In genomic region chr14:69332782-69333395, GRCh38 we compare ENCODE assay signal across 1 cellular context.
TF ChIP-seq lines count a peak whose summit lies in the region.

No MANE protein-coding gene starts in this region.

TF ChIP-seq in GM23338, 12 proteins besides CTCF, POLR2A, EP300 and RAD21:
- TF ChIP-seq ZNF462 (CRISPR knock-in tag; IDR thresholded peaks at IDR 0.05) (no peak), STAT1 (IDR thresholded peaks at IDR 0.05; ENCODE audit: unreplicated experiment) (no peak), EZH2 (IDR thresholded peaks at IDR 0.05; ENCODE audit: low read depth, unreplicated experiment) (no peak), ZNF114 (CRISPR knock-in tag; IDR thresholded peaks at IDR 0.05) (no peak), POLR2AphosphoS5 (IDR thresholded peaks at IDR 0.05; ENCODE audit: low read depth) (no peak), ETS1 (IDR thresholded peaks at IDR 0.05) (no peak), CREB1 (CRISPR knock-in tag; IDR thresholded peaks at IDR 0.05; ENCODE audit: low read depth) (no peak), EZH2phosphoT487 (IDR thresholded peaks at IDR 0.05; ENCODE audit: unreplicated experiment) (no peak), JUNB (IDR thresholded peaks at IDR 0.05; ENCODE audit: unreplicated experiment) (no peak), NANOG (IDR thresholded peaks at IDR 0.05; ENCODE audit: borderline replicate concordance) (no peak), ZNF331 (CRISPR knock-in tag; IDR thresholded peaks at IDR 0.05; ENCODE audit: low read depth) (no peak)
- TF ChIP-seq, protein P1, sequence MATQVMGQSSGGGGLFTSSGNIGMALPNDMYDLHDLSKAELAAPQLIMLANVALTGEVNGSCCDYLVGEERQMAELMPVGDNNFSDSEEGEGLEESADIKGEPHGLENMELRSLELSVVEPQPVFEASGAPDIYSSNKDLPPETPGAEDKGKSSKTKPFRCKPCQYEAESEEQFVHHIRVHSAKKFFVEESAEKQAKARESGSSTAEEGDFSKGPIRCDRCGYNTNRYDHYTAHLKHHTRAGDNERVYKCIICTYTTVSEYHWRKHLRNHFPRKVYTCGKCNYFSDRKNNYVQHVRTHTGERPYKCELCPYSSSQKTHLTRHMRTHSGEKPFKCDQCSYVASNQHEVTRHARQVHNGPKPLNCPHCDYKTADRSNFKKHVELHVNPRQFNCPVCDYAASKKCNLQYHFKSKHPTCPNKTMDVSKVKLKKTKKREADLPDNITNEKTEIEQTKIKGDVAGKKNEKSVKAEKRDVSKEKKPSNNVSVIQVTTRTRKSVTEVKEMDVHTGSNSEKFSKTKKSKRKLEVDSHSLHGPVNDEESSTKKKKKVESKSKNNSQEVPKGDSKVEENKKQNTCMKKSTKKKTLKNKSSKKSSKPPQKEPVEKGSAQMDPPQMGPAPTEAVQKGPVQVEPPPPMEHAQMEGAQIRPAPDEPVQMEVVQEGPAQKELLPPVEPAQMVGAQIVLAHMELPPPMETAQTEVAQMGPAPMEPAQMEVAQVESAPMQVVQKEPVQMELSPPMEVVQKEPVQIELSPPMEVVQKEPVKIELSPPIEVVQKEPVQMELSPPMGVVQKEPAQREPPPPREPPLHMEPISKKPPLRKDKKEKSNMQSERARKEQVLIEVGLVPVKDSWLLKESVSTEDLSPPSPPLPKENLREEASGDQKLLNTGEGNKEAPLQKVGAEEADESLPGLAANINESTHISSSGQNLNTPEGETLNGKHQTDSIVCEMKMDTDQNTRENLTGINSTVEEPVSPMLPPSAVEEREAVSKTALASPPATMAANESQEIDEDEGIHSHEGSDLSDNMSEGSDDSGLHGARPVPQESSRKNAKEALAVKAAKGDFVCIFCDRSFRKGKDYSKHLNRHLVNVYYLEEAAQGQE (IDR thresholded peaks at IDR 0.05; ENCODE audit: unreplicated experiment) = no peak
